ENCODE assay signal across 8 cellular contexts in genomic region chr6:142944126-142945066, GRCh38. TPM values are rescaled to one million over a fixed set of nuclear protein-coding genes. Genes with fewer than 3 reads are reported as not detected.
DNase-seq lines count a peak whose midpoint lies in the region; ATAC-seq and TF ChIP-seq lines count a peak whose summit lies in the region.

No MANE protein-coding gene starts in this region.

- DNase-seq in GM12865 (ENCODE audit: low read depth) = peak; percentile 87
- DNase-seq in HT-29 (ENCODE audit: low spot score) = peak; percentile 52
- DNase-seq in activated naive CD8-positive, alpha-beta T cell treated with anti-CD3 and anti-CD28 coated beads, Interleukin-2, amount 10 ng/mL, durations not matched to agents 7 days and 5 days = peak; percentile 89
- DNase-seq in Right ventricle myocardium superior = peak; percentile 90
- DNase-seq in tibial artery = peak; percentile 87 to 94

- ATAC-seq in activated naive CD8-positive, alpha-beta T cell treated with anti-CD3 and anti-CD28 coated beads, Interleukin-2, amount 10 ng/mL, durations not matched to agents 7 days and 5 days (ENCODE audit: low read depth) = peak; percentile 41
- ATAC-seq in Right ventricle myocardium superior (ENCODE audit: poor library complexity) = peak; percentile 41
- ATAC-seq in HG03378 (IDR thresholded peaks at IDR 0.05; ENCODE audit: unreplicated experiment) = no peak

- peaks cover 41% of the 10 kb centered on the region for H3F3A ChIP-seq in SU-DHL-6 (ENCODE audit: insufficient read depth)

- H3K4me3 ChIP-seq in GM12865 (ENCODE audit: low read depth, low read length) (peak overlapping the region; percentile 97), SU-DHL-6 (ENCODE audit: insufficient read depth, low read length, poor library complexity, severe bottlenecking) (peak overlapping the region; percentile 89), parathyroid adenoma (ENCODE audit: low read depth, low read length) (peak overlapping the region; percentile 73), tibial artery (peak overlapping the region; percentile 87 to 88)

- H3K27me3 ChIP-seq in SU-DHL-6 (ENCODE audit: low read length) (no peaks in the 10 kb centered on the region), parathyroid adenoma (ENCODE audit: control insufficient read depth, insufficient read depth, low read length) (no peaks in the 10 kb centered on the region), tibial artery (no peaks in the 10 kb centered on the region)

- H3K27ac ChIP-seq in SU-DHL-6 (ENCODE audit: low read depth, low read length) (peak overlapping the region; percentile 95), parathyroid adenoma (peak overlapping the region; percentile 96), tibial artery (peak overlapping the region; percentile 96 to 97)

- peak overlapping the region; percentile 87 for H3K9ac ChIP-seq in SU-DHL-6 (ENCODE audit: low read length)
- no peak overlapping the region for H3K9ac ChIP-seq in parathyroid adenoma

- H3K4me1 Mint-ChIP-seq in activated naive CD8-positive, alpha-beta T cell treated with anti-CD3 and anti-CD28 coated beads, Interleukin-2, amount 10 ng/mL, durations not matched to agents 7 days and 5 days = peaks cover 46% of the 10 kb centered on the region

- H2AFZ ChIP-seq in SU-DHL-6 (ENCODE audit: low read depth, low read length, severe bottlenecking) = peak overlapping the region; percentile 73
- peak overlapping the region; percentile 86 for H2AFZ ChIP-seq in parathyroid adenoma

- no peak for TF ChIP-seq CTCF in GM12865 (IDR thresholded peaks at IDR 0.05; ENCODE audit: insufficient read depth, low read depth, low read length, missing control alignments)
- TF ChIP-seq CTCF in SU-DHL-6 (IDR thresholded peaks at IDR 0.05; ENCODE audit: insufficient read depth, low read length, poor library complexity, severe bottlenecking) = no peak
- no peak for TF ChIP-seq CTCF in parathyroid adenoma (IDR thresholded peaks at IDR 0.05)
- no peak for TF ChIP-seq CTCF in tibial artery (IDR thresholded peaks at IDR 0.05)

- POLR2A ChIA-PET in activated naive CD8-positive, alpha-beta T cell treated with anti-CD3 and anti-CD28 coated beads, Interleukin-2, amount 10 ng/mL, durations not matched to agents 7 days and 5 days (lab: Charles Lee) = interaction anchor here (1.0 to 5.2 kb wide), 24 partner anchors 7 to 506 kb away, joined by 3 to 46 read pairs (median 5); partner anchors contain the start of genes ADAT2 and PEX3

- intact Hi-C loops in Right ventricle myocardium superior (cut with DNase I) = loop anchor here (5.0 kb wide), 1 partner anchor 57 kb away; no protein-coding TSS in a partner anchor
- intact Hi-C loops in tibial artery (cut with DNase I; ENCODE audit: low total_unique reads) = loop anchor here (5.0 kb wide), 1 partner anchor 57 kb away; no protein-coding TSS in a partner anchor

- H3K9me3 Mint-ChIP-seq in activated naive CD8-positive, alpha-beta T cell treated with anti-CD3 and anti-CD28 coated beads, Interleukin-2, amount 10 ng/mL, durations not matched to agents 7 days and 5 days = no peaks in the 10 kb centered on the region

- H3K79me2 ChIP-seq in SU-DHL-6 (ENCODE audit: insufficient read depth, low read length) (peaks cover 39% of the 10 kb centered on the region), parathyroid adenoma (peaks cover 28% of the 10 kb centered on the region)

- H3K4me1 ChIP-seq in parathyroid adenoma (peaks cover 6% of the 10 kb centered on the region), tibial artery (peaks cover 0 to 38% (median 11%) of the 10 kb centered on the region in 4 donors)

- peak overlapping the region; percentile 100 for H3K4me3 Mint-ChIP-seq in activated naive CD8-positive, alpha-beta T cell treated with anti-CD3 and anti-CD28 coated beads, Interleukin-2, amount 10 ng/mL, durations not matched to agents 7 days and 5 days

- H3K36me3 Mint-ChIP-seq in activated naive CD8-positive, alpha-beta T cell treated with anti-CD3 and anti-CD28 coated beads, Interleukin-2, amount 10 ng/mL, durations not matched to agents 7 days and 5 days = peaks cover 3% of the 10 kb centered on the region

- no peaks in the 10 kb centered on the region for H3K27me3 Mint-ChIP-seq in activated naive CD8-positive, alpha-beta T cell treated with anti-CD3 and anti-CD28 coated beads, Interleukin-2, amount 10 ng/mL, durations not matched to agents 7 days and 5 days

- H3K9me3 ChIP-seq in SU-DHL-6 (ENCODE audit: insufficient read depth, low read length) (no peaks in the 10 kb centered on the region), parathyroid adenoma (ENCODE audit: control insufficient read depth, low read length) (no peaks in the 10 kb centered on the region), tibial artery (no peaks in the 10 kb centered on the region)

- peak overlapping the region; percentile 100 for H3K27ac Mint-ChIP-seq in activated naive CD8-positive, alpha-beta T cell treated with anti-CD3 and anti-CD28 coated beads, Interleukin-2, amount 10 ng/mL, durations not matched to agents 7 days and 5 days

- no peaks in the 10 kb centered on the region for H3K9me2 ChIP-seq in SU-DHL-6 (replicated peaks; ENCODE audit: insufficient read depth, low read length)

- H3K36me3 ChIP-seq in SU-DHL-6 (ENCODE audit: low read length) (no peaks in the 10 kb centered on the region), parathyroid adenoma (ENCODE audit: control insufficient read depth, insufficient read depth, low read length) (no peaks in the 10 kb centered on the region), tibial artery (no peaks in the 10 kb centered on the region)

- no peaks in the 10 kb centered on the region for H4K20me1 ChIP-seq in SU-DHL-6 (ENCODE audit: low read depth, low read length)

- peak overlapping the region; percentile 93 for H3K4me2 ChIP-seq in SU-DHL-6 (ENCODE audit: low read depth, low read length, poor library complexity, severe bottlenecking)
- peak overlapping the region; percentile 85 for H3K4me2 ChIP-seq in parathyroid adenoma (ENCODE audit: low read length)

RNA-seq across cellular contexts. Expression of gene HIVEP2, which starts 0.6 kb away (rescaled TPM):
- 4.5 and 5.3 TPM in 2 replicates for total RNA-seq in HT-29 (2014; rRNA removed; shearing (Covaris generic))
- 10 to 100 TPM; 45.8 to 49.7 TPM for total RNA-seq in activated naive CD8-positive, alpha-beta T cell treated with anti-CD3 and anti-CD28 coated beads, Interleukin-2, amount 10 ng/mL, durations not matched to agents 7 days and 5 days
- total RNA-seq in Right ventricle myocardium superior = 12.8 TPM
